ENCODE assay signal across 34 cellular contexts in genomic region chr3:186042036-186042435, GRCh38.
"Had no signal": no experiment of that assay in that cellular context is flagged by ENCODE, and none has a peak within 500 bp of the region (broad histone marks: within the 10 kb centered on the region; RNA-seq: fewer than 3 reads in every experiment).

No MANE protein-coding gene starts in this region.

- DNase-seq: Kasumi-1, MG63, MM.1S, MV-4-11, NCI-H1048, NCI-H1092, NCI-H1092 treated with DMSO at 0.1 percent for 48 hours, NCI-H1105, NCI-H1105 treated with DMSO at 0.1 percent for 48 hours, NCI-H1417, NCI-H1417 treated with DMSO at 0.1 percent for 48 hours, NCI-H1436, NCI-H1436 treated with DMSO at 0.1 percent for 48 hours, NCI-H146, NCI-H1694, NCI-H1694 treated with DMSO at 0.1 percent for 48 hours, NCI-H187, NCI-H187 treated with DMSO at 0.1 percent for 48 hours, NCI-H1930, NCI-H2029, NCI-H2029 treated with DMSO at 0.1 percent for 48 hours, NCI-H2081, NCI-H2081 treated with DMSO at 0.1 percent for 48 hours, NCI-H2107, NCI-H2171, NCI-H2171 treated with DMSO at 0.1 percent for 48 hours, NCI-H2227 treated with DMSO at 0.1 percent for 48 hours, NCI-H226, NCI-H345, NCI-H446, NCI-H446 treated with DMSO at 0.1 percent for 48 hours, NCI-H510A, NCI-H510A treated with DMSO at 0.1 percent for 48 hours, NCI-H524 had no signal

- H3K4me3 ChIP-seq: MG63 had no signal

- H3K9me3 ChIP-seq: MG63 had no signal

- H3K27me3 ChIP-seq: MG63 had no signal
